ENCODE assay signal across 13 cellular contexts in genomic region chr10:97019213-97019844, GRCh38.
"Had no signal": no experiment of that assay in that cellular context is flagged by ENCODE, and none has a peak within 500 bp of the region (broad histone marks: within the 10 kb centered on the region; RNA-seq: fewer than 3 reads in every experiment).

No MANE protein-coding gene starts in this region.

- H3K27me3 ChIP-seq: right atrium auricular region had no signal

- H3K4me1 ChIP-seq: foreskin keratinocyte had no signal

- ATAC-seq: foreskin keratinocyte had no signal

- H3K4me3 Mint-ChIP-seq: central memory CD8-positive, alpha-beta T cell; nephron had no signal

- H3K9me3 ChIP-seq: right atrium auricular region had no signal

- H3K27ac ChIP-seq: foreskin keratinocyte had no signal

- H3K27me3 Mint-ChIP-seq: central memory CD8-positive, alpha-beta T cell had no signal

- H3K4me3 ChIP-seq: right atrium auricular region, smooth muscle cell had no signal

- H3K27ac Mint-ChIP-seq: nephron had no signal

- H3K36me3 ChIP-seq: right atrium auricular region had no signal

- H3K9me3 Mint-ChIP-seq: central memory CD8-positive, alpha-beta T cell; nephron had no signal

- DNase-seq: dermis blood vessel endothelial cell; erythroblast; foreskin keratinocyte; hippocampal formation; kidney glomerular epithelial cell; mammary epithelial cell; stimulated activated CD4-positive, alpha-beta T cell treated with anti-CD3 and anti-CD28 coated beads, Interleukin-2, amount 100 ng/mL, for 48 hours; stimulated activated naive CD4-positive, alpha-beta T cell treated with Interleukin-2 at 50 U/mL for 16 hours; trophoblast cell had no signal
